In genomic region chr1:29236743-29236992, GRCh38 we compare ENCODE assay signal across 8 cellular contexts. TPM values are rescaled to one million over a fixed set of nuclear protein-coding genes. Genes with fewer than 3 reads are reported as not detected.
DNase-seq lines count a peak whose midpoint lies in the region; ATAC-seq and TF ChIP-seq lines count a peak whose summit lies in the region.

No MANE protein-coding gene starts in this region.

- H3K4me1 ChIP-seq in Peyer's patch (peaks cover 0 to 24% (median 16%) of the 10 kb centered on the region in 4 donors), fibroblast of lung (ENCODE audit: control insufficient read depth, extremely low read depth, insufficient read depth, low read length) (peaks cover 8% of the 10 kb centered on the region)

- no peak for ATAC-seq in left colon

- intact Hi-C loops in left colon (cut with DNase I, micrococcal nuclease): loop anchor here (10.0 kb wide), 4 partner anchors 848 to 1478 kb away; no protein-coding TSS in a partner anchor

- DNase-seq in ELF-1 (ENCODE audit: low read depth, low spot score): peak; percentile 52
- no peak for DNase-seq in Peyer's patch
- DNase-seq in fibroblast of lung (ENCODE audit: low read depth in 2 of 2): peak; percentile 28 to 51
- peak; percentile 16 for DNase-seq in renal cortical epithelial cell (ENCODE audit: low read depth)
- no peak for DNase-seq in activated effector memory CD4-positive, alpha-beta T cell treated with anti-CD3 and anti-CD28 coated beads, Interleukin-2, amount 50 U/mL, for 16 hours
- DNase-seq in cortex of kidney (lab: John Stamatoyannopoulos, UW): no peak
- DNase-seq in left colon: no peak
- no peak for DNase-seq in Kasumi-1 (lab: John Stamatoyannopoulos, UW)

- TF ChIP-seq POLR2A in Peyer's patch (IDR thresholded peaks at IDR 0.05): no peak

- H3K27me3 ChIP-seq in Peyer's patch: peaks cover 0 to 8% of the 10 kb centered on the region in 2 donors
- peaks cover 27% of the 10 kb centered on the region for H3K27me3 ChIP-seq in fibroblast of lung (ENCODE audit: control insufficient read depth, insufficient read depth, low read length)

- no peaks in the 10 kb centered on the region for H3K9me3 ChIP-seq in Peyer's patch
- H3K9me3 ChIP-seq in fibroblast of lung (ENCODE audit: control insufficient read depth, insufficient read depth, low read depth, low read length): no peaks in the 10 kb centered on the region

- H3K27ac ChIP-seq in Peyer's patch (no peak overlapping the region), fibroblast of lung (ENCODE audit: insufficient read depth, low read length) (no peak overlapping the region)

- no peaks in the 10 kb centered on the region for H3K36me3 ChIP-seq in Peyer's patch
- no peaks in the 10 kb centered on the region for H3K36me3 ChIP-seq in fibroblast of lung (ENCODE audit: control insufficient read depth, insufficient read depth, low read length)

- no peaks in the 10 kb centered on the region for H3K79me2 ChIP-seq in fibroblast of lung (ENCODE audit: control insufficient read depth, insufficient read depth, low read length)

- TF ChIP-seq CTCF in Peyer's patch (IDR thresholded peaks at IDR 0.05): no peak
- no peak for TF ChIP-seq CTCF in fibroblast of lung (conservative IDR thresholded peaks at IDR 0.05 in 1 of 2, IDR thresholded peaks at IDR 0.05 in 1 of 2; ENCODE audit: low read depth in 1 of 2, low read length in 2 of 2)

- peak overlapping the region; percentile 40 to 71 (median 65) for H3K4me3 ChIP-seq in Peyer's patch
- H3K4me3 ChIP-seq in fibroblast of lung (replicated peaks in 1 of 4; ENCODE audit: control extremely low read depth in 1 of 4, insufficient read depth in 1 of 4, low read depth in 3 of 4, low read length in 4 of 4): peak overlapping the region; percentile 40 to 63 (median 56)

- peak overlapping the region; percentile 51 for H2AFZ ChIP-seq in fibroblast of lung (ENCODE audit: low read length)

- H4K20me1 ChIP-seq in fibroblast of lung (ENCODE audit: control insufficient read depth, extremely low read depth, insufficient read depth, low read length): no peaks in the 10 kb centered on the region

- peak overlapping the region; percentile 42 for H3K9ac ChIP-seq in fibroblast of lung (ENCODE audit: insufficient read depth, low read length)

- peak overlapping the region; percentile 93 for H3K4me2 ChIP-seq in fibroblast of lung (ENCODE audit: extremely low read depth, insufficient read depth, low read length)

RNA-seq across cellular contexts. Expression of gene PTPRU, which starts 0.3 kb away (rescaled TPM):
- total RNA-seq in Peyer's patch: 1 to 10 TPM in 3 of 4 donors, under 1 TPM in 1; 0.18 to 5.0 (median 4.0) TPM
- total RNA-seq in fibroblast of lung: 25.8 and 27.0 TPM in 2 replicates
- 0.58 and 1.4 TPM in 2 replicates for polyA plus RNA-seq in fibroblast of lung
- 1.5 and 3.1 TPM in 2 replicates for polyA plus RNA-seq in fibroblast of lung (2012)
- polyA minus RNA-seq in fibroblast of lung (ENCODE audit: low replicate concordance): 2.6 and 17.7 TPM in 2 replicates
- total RNA-seq in renal cortical epithelial cell: 25.7 and 50.7 TPM in 2 replicates
- 1 to 10 TPM; 2.0 to 2.4 TPM for total RNA-seq in left colon

RNA-seq across cellular contexts. Expression of gene MECR, which starts 5.9 kb away (rescaled TPM):
- total RNA-seq in Peyer's patch (10 to 100 TPM in 3 of 4 donors, 1 to 10 TPM in 1; 9.3 to 31.4 (median 19.1) TPM), fibroblast of lung (16.9 and 17.5 TPM in 2 replicates), renal cortical epithelial cell (17.7 and 21.5 TPM in 2 replicates), left colon (10 to 100 TPM; 14.3 to 20.6 TPM)
- polyA plus RNA-seq in fibroblast of lung: 19.8 and 21.0 TPM in 2 replicates
- 30.5 and 31.6 TPM in 2 replicates for polyA plus RNA-seq in fibroblast of lung (2012)
- 25.3 and 62.5 TPM in 2 replicates for polyA minus RNA-seq in fibroblast of lung (ENCODE audit: low replicate concordance)

RNA-seq across cellular contexts. Expression of gene SRSF4, which starts 55.0 kb away (rescaled TPM):
- total RNA-seq in Peyer's patch: 100 to 1,000 TPM in 1 of 4 donors, 10 to 100 TPM in 3; 62.7 to 153 (median 88.8) TPM
- 46.2 and 51.4 TPM in 2 replicates for total RNA-seq in fibroblast of lung
- polyA plus RNA-seq in fibroblast of lung: 59.2 and 61.9 TPM in 2 replicates
- polyA plus RNA-seq in fibroblast of lung (2012): 54.1 and 54.4 TPM in 2 replicates
- 7.6 and 8.7 TPM in 2 replicates for polyA minus RNA-seq in fibroblast of lung (ENCODE audit: low replicate concordance)
- 19.3 and 46.8 TPM in 2 replicates for total RNA-seq in renal cortical epithelial cell
- 10 to 100 TPM; 62.7 to 71.3 TPM for total RNA-seq in left colon

Comparison
In these comparisons a context has a peak if more than half of its experiments do, and no peak if none do; other contexts are left out.
1. DNase-seq: peak in ELF-1 (single experiment), fibroblast of lung (2 of 2) and renal cortical epithelial cell (single experiment); none in Peyer's patch (0 of 3), activated effector memory CD4-positive, alpha-beta T cell treated with anti-CD3 and anti-CD28 coated beads, Interleukin-2, amount 50 U/mL, for 16 hours (single experiment), cortex of kidney (single experiment), left colon (0 of 2) and Kasumi-1 (0 of 2).